In genomic region chr3:72756900-72757299, GRCh38 we compare ENCODE assay signal across 8 cellular contexts.
DNase-seq lines count a peak whose midpoint lies in the region; ATAC-seq lines count a peak whose summit lies in the region.

No MANE protein-coding gene starts in this region.

- DNase-seq in SIG-M5 (lab: John Stamatoyannopoulos, UW): peak; percentile 95
- peak; percentile 7 for DNase-seq in kidney glomerular epithelial cell (lab: John Stamatoyannopoulos, UW)
- DNase-seq in NCI-H82 treated with DMSO at 0.1 percent for 48 hours (lab: John Stamatoyannopoulos, UW; ENCODE audit: unreplicated experiment): no peak
- no peak for DNase-seq in DMS53 treated with DMSO at 0.1 percent for 48 hours (lab: John Stamatoyannopoulos, UW; ENCODE audit: unreplicated experiment)
- DNase-seq in ureter (ENCODE audit: low spot score): no peak
- no peak for DNase-seq in iPS-NIHi11 (ENCODE audit: low spot score)

- ATAC-seq in GM19035 (IDR thresholded peaks at IDR 0.05; ENCODE audit: unreplicated experiment): peak; percentile 100
- peak; percentile 100 for ATAC-seq in HG02943 (IDR thresholded peaks at IDR 0.05; ENCODE audit: low read depth, unreplicated experiment)

Comparison
In these comparisons a context has a peak if more than half of its experiments do, and no peak if none do; other contexts are left out.
1. DNase-seq: peak in SIG-M5 (single experiment) and kidney glomerular epithelial cell (single experiment); none in NCI-H82 treated with DMSO at 0.1 percent for 48 hours (single experiment), DMS53 treated with DMSO at 0.1 percent for 48 hours (single experiment), ureter (single experiment) and iPS-NIHi11 (single experiment).